8 cellular contexts compared by ENCODE assay signal in the genomic region with DNA sequence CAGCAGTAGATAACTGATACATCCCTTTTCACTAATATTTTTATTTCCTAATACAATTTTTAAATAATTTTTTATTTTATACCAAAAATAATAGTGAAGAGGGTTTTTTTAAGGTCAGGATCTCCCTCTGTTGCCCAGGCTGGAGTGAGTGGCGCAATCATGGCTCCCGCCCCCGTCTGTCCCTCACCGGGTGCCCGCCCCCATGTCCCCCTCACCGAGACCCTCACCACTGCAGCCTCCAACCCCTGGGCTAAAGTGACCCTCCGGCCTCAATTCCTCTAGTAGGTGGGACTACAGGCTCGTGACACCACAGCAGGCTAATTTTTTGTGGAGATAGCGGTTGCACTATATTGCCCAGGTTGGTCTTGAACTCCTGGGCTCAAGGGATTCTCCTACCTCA. TPM values are rescaled to one million over a fixed set of nuclear protein-coding genes. Genes with fewer than 3 reads are reported as not detected.
DNase-seq lines count a peak whose midpoint lies in the region; ATAC-seq and TF ChIP-seq lines count a peak whose summit lies in the region.

No MANE protein-coding gene starts in this region.

- peak overlapping the region; percentile 54 to 84 (median 75) for H3K4me2 ChIP-seq in BLaER1 treated with 17β-estradiol and CSF1 and Interleukin-3, amounts not matched to agents 10 nM and 100 nM
- H3K4me2 ChIP-seq in PC-3 (ENCODE audit: low read length) (peak overlapping the region; percentile 90), neuronal stem cell (ENCODE audit: insufficient read depth, low read length, poor library complexity, severe bottlenecking) (peak overlapping the region; percentile 89)

- H2AK5ac ChIP-seq in neuronal stem cell (ENCODE audit: low read depth, low read length): no peak overlapping the region

- peak overlapping the region; percentile 75 to 95 (median 86); a peak in 19 of 22 replicates for H3K27ac ChIP-seq in BLaER1 treated with 17β-estradiol and CSF1 and Interleukin-3, amounts not matched to agents 10 nM and 100 nM
- H3K27ac ChIP-seq in PC-3 (ENCODE audit: low read length) (peak overlapping the region; percentile 75), neuronal stem cell (replicated peaks; ENCODE audit: low read length) (peak overlapping the region; percentile 99)

- H3K9me3 ChIP-seq in BLaER1 treated with 17β-estradiol and CSF1 and Interleukin-3, amounts not matched to agents 10 nM and 100 nM (replicated peaks in 1 of 11): peaks cover 0 to 12% (median 0%) of the 10 kb centered on the region in 11 experiments; a peak in 1 of 22 replicates
- no peaks in the 10 kb centered on the region for H3K9me3 ChIP-seq in PC-3 (ENCODE audit: low read length)
- no peaks in the 10 kb centered on the region for H3K9me3 ChIP-seq in neuronal stem cell (replicated peaks in 1 of 2; ENCODE audit: control insufficient read depth in 2 of 2, insufficient read depth in 1 of 2, low read depth in 1 of 2, low read length in 2 of 2)

- no peak for TF ChIP-seq CTCF in PC-3 (conservative IDR thresholded peaks at IDR 0.05; ENCODE audit: low read depth, low read length)
- TF ChIP-seq CTCF in epithelial cell of esophagus (IDR thresholded peaks at IDR 0.05; ENCODE audit: insufficient read depth, low read depth, low read length, missing control alignments): no peak
- TF ChIP-seq CTCF in GM10266 (IDR thresholded peaks at IDR 0.05; ENCODE audit: control insufficient read depth, insufficient read depth, low read depth, missing control alignments): no peak

- H2BK120ac ChIP-seq in neuronal stem cell (ENCODE audit: low read depth, low read length): no peak overlapping the region

- peak overlapping the region; percentile 86 for H3K18ac ChIP-seq in neuronal stem cell (ENCODE audit: low read length)

- H3K9me2 ChIP-seq in PC-3 (replicated peaks; ENCODE audit: low read length): no peaks in the 10 kb centered on the region

- BruUV-seq in PC-3 (replicated peaks; lab: Mats Ljungman, UMichigan): no TSS peak

- no peaks in the 10 kb centered on the region for H4K20me1 ChIP-seq in BLaER1 treated with 17β-estradiol and CSF1 and Interleukin-3, amounts not matched to agents 10 nM and 100 nM
- no peaks in the 10 kb centered on the region for H4K20me1 ChIP-seq in PC-3 (ENCODE audit: low read length)

- no peak overlapping the region for H2BK5ac ChIP-seq in neuronal stem cell (ENCODE audit: low read length)

- H3K14ac ChIP-seq in neuronal stem cell (ENCODE audit: low read length): no peak overlapping the region

- H4K91ac ChIP-seq in neuronal stem cell (ENCODE audit: low read depth, low read length, poor library complexity): no peak overlapping the region

- H3K79me2 ChIP-seq in PC-3 (ENCODE audit: low read length): 0 out of 2 replicates have a peak, but pooled peaks cover 3% of the 10 kb centered on the region

- H2BK15ac ChIP-seq in neuronal stem cell (ENCODE audit: low read length): peak overlapping the region; percentile 32

- H3K9ac ChIP-seq in BLaER1 treated with 17β-estradiol and CSF1 and Interleukin-3, amounts not matched to agents 10 nM and 100 nM: peak overlapping the region; percentile 81 to 91 (median 85); a peak in 20 of 22 replicates
- H3K9ac ChIP-seq in PC-3 (ENCODE audit: low read length): peak overlapping the region; percentile 72
- no peak overlapping the region for H3K9ac ChIP-seq in neuronal stem cell (ENCODE audit: low read depth, low read length, poor library complexity)

- H2AFZ ChIP-seq in PC-3 (ENCODE audit: low read length): peak overlapping the region; percentile 86; the same call in 1 of the 2 replicates
- H2AFZ ChIP-seq in neuronal stem cell (ENCODE audit: low read length): peak overlapping the region; percentile 100

- no peaks in the 10 kb centered on the region for H3K79me1 ChIP-seq in neuronal stem cell (ENCODE audit: low read depth, low read length)

- no peak overlapping the region for H3K4ac ChIP-seq in neuronal stem cell (ENCODE audit: low read length)

- peaks cover 25 to 45% (median 36%) of the 10 kb centered on the region in 10 experiments for H3K4me1 ChIP-seq in BLaER1 treated with 17β-estradiol and CSF1 and Interleukin-3, amounts not matched to agents 10 nM and 100 nM
- H3K4me1 ChIP-seq in PC-3 (ENCODE audit: insufficient read depth, low read length): peaks cover 23% of the 10 kb centered on the region
- H3K4me1 ChIP-seq in neuronal stem cell (ENCODE audit: control insufficient read depth in 2 of 2, insufficient read depth in 1 of 2, low read depth in 1 of 2, low read length in 2 of 2): peaks cover 7 to 8% of the 10 kb centered on the region in 2 donors

- H3K36me3 ChIP-seq in BLaER1 treated with 17β-estradiol and CSF1 and Interleukin-3, amounts not matched to agents 10 nM and 100 nM: peaks cover 0 to 10% (median 0%) of the 10 kb centered on the region in 11 experiments; a peak in 3 of 22 replicates
- H3K36me3 ChIP-seq in PC-3 (ENCODE audit: low read depth, low read length) (no peaks in the 10 kb centered on the region), neuronal stem cell (replicated peaks in 1 of 2; ENCODE audit: control insufficient read depth in 2 of 2, insufficient read depth in 2 of 2, low read length in 2 of 2) (no peaks in the 10 kb centered on the region)

- no peak overlapping the region for H4K8ac ChIP-seq in neuronal stem cell (ENCODE audit: low read depth, low read length)

- no peaks in the 10 kb centered on the region for H3F3A ChIP-seq in PC-3 (ENCODE audit: low read length, unreplicated experiment)

- DNase-seq in PC-3 (no peak), epithelial cell of esophagus (ENCODE audit: low read depth) (no peak), neuronal stem cell (ENCODE audit: low spot score) (no peak), GM10266 (ENCODE audit: extremely low spot score) (no peak), SIG-M5 treated with dmso at 0.1 percent for 504 hours (lab: John Stamatoyannopoulos, UW; ENCODE audit: unreplicated experiment) (no peak)

- POLR2A ChIA-PET in PC-3 (lab: Charles Lee; ENCODE audit: unreplicated experiment): no interaction called here

- H2BK12ac ChIP-seq in neuronal stem cell (ENCODE audit: low read length): no peak overlapping the region

- H3K23ac ChIP-seq in neuronal stem cell (ENCODE audit: low read depth, low read length, poor library complexity): no peak overlapping the region

- no peaks in the 10 kb centered on the region for H3K27me3 ChIP-seq in BLaER1 treated with 17β-estradiol and CSF1 and Interleukin-3, amounts not matched to agents 10 nM and 100 nM
- H3K27me3 ChIP-seq in PC-3 (ENCODE audit: low read length) (no peaks in the 10 kb centered on the region), neuronal stem cell (ENCODE audit: control insufficient read depth in 3 of 3, insufficient read depth in 3 of 3, low read depth in 1 of 3, low read length in 3 of 3) (no peaks in the 10 kb centered on the region)

- CTCF ChIA-PET in PC-3 (lab: Charles Lee): no interaction called here

- intact Hi-C loops in PC-3 (cut with micrococcal nuclease): no loop called here

- peak overlapping the region; percentile 63 to 79 (median 74) for H3K4me3 ChIP-seq in BLaER1 treated with 17β-estradiol and CSF1 and Interleukin-3, amounts not matched to agents 10 nM and 100 nM
- H3K4me3 ChIP-seq in PC-3 (ENCODE audit: low read length) (peak overlapping the region; percentile 73), epithelial cell of esophagus (ENCODE audit: low read length) (peak overlapping the region; percentile 66), neuronal stem cell (ENCODE audit: low read length in 2 of 2) (peak overlapping the region in 1 of 2 donors; percentile 71)

- no peak for ATAC-seq in PC-3
- ATAC-seq in HG03521 (IDR thresholded peaks at IDR 0.05; ENCODE audit: unreplicated experiment): no peak
- no peak for ATAC-seq in HG02938 (IDR thresholded peaks at IDR 0.05; ENCODE audit: unreplicated experiment)

- WGBS in neuronal stem cell (ENCODE audit: extremely low coverage in 2 of 2, insufficient read length in 2 of 2, insufficient replicate concordance in 1 of 2), 2 donors: no CpG with 5 or more reads among the region's 9 CpGs

RNA-seq across cellular contexts. Expression of a gene that starts 17.8 kb away (rescaled TPM):
- 10.9 and 15.7 TPM in 2 replicates for total RNA-seq in PC-3 (2014; rRNA removed)
- polyA plus RNA-seq in neuronal stem cell (2013, experiment 1 of 2): 4.6 TPM
- 4.7 TPM for polyA plus RNA-seq in neuronal stem cell (2013, experiment 2 of 2)

RNA-seq across cellular contexts. Expression of a gene that starts 32.5 kb away (rescaled TPM):
- 31.4 and 37.6 TPM in 2 replicates for total RNA-seq in PC-3 (2014; rRNA removed)
- 24.5 TPM for polyA plus RNA-seq in neuronal stem cell (2013, experiment 1 of 2)
- polyA plus RNA-seq in neuronal stem cell (2013, experiment 2 of 2): 22.9 TPM

RNA-seq across cellular contexts. Expression of a gene that starts 41.4 kb away (rescaled TPM):
- 521 and 599 TPM in 2 replicates for total RNA-seq in PC-3 (2014; rRNA removed)
- polyA plus RNA-seq in neuronal stem cell (2013, experiment 1 of 2): 416 TPM
- 386 TPM for polyA plus RNA-seq in neuronal stem cell (2013, experiment 2 of 2)

RNA-seq across cellular contexts. Expression of a gene that starts 48.8 kb away (rescaled TPM):
- total RNA-seq in PC-3 (2014; rRNA removed): 314 and 349 TPM in 2 replicates
- polyA plus RNA-seq in neuronal stem cell (2013, experiment 1 of 2): 78.9 TPM
- polyA plus RNA-seq in neuronal stem cell (2013, experiment 2 of 2): 76.3 TPM
